ENCODE assay signal across 14 cellular contexts in the genomic region with DNA sequence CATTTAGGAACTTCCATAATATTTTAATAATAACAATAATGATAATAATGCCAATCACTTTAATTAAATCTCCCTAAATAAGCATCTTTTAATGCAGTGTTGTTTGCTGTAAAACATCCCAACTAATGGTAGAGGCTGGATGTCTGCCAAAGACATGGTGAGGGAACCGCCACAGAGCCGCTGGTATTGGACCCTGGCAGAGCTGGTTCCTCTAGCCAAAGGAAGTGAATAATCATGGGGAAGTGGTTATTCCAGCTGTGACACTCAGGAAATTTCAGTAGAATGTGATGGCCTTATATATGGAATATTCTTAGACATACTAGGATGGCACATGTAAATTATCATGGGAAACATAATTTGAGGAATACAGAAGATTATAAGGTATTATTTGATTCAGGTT.
DNase-seq lines count a peak whose midpoint lies in the region; ATAC-seq, FAIRE-seq and TF ChIP-seq lines count a peak whose summit lies in the region.
"Had no signal": no experiment of that assay in that cellular context is flagged by ENCODE, and none has a peak within 500 bp of the region (broad histone marks: within the 10 kb centered on the region; RNA-seq: fewer than 3 reads in every experiment).

No MANE protein-coding gene starts in this region.

- no peak for TF ChIP-seq POLR2A in GM12891 (IDR thresholded peaks at IDR 0.05; ENCODE audit: low read depth, low read length)

- H3K27me3 ChIP-seq in GM23338 (ENCODE audit: insufficient read depth) = no peaks in the 10 kb centered on the region

- no peaks in the 10 kb centered on the region for H3K36me3 Mint-ChIP-seq in activated T-cell treated with anti-CD3 and anti-CD28 coated beads, Interleukin-2, amount 50 U/mL, for 24 hours (ENCODE audit: low read depth)
- H3K36me3 Mint-ChIP-seq in GM23338 (ENCODE audit: low read depth) = no peaks in the 10 kb centered on the region

- no peaks in the 10 kb centered on the region for H3K27me3 Mint-ChIP-seq in activated T-cell treated with anti-CD3 and anti-CD28 coated beads, Interleukin-2, amount 50 U/mL, for 24 hours
- H3K27me3 Mint-ChIP-seq in GM23338 (ENCODE audit: insufficient read depth, low read depth, poor library complexity) = no peaks in the 10 kb centered on the region
- H3K27me3 Mint-ChIP-seq: CD4-positive, CD25-positive, alpha-beta regulatory T cell had no signal

- H3K4me1 Mint-ChIP-seq in activated T-cell treated with anti-CD3 and anti-CD28 coated beads, Interleukin-2, amount 50 U/mL, for 24 hours (ENCODE audit: low read depth) = peaks cover 37% of the 10 kb centered on the region
- peaks cover 28% of the 10 kb centered on the region for H3K4me1 Mint-ChIP-seq in GM23338

- no peaks in the 10 kb centered on the region for H3K36me3 ChIP-seq in GM23338 (ENCODE audit: insufficient read depth)

- no peak overlapping the region for H3K27ac Mint-ChIP-seq in activated T-cell treated with anti-CD3 and anti-CD28 coated beads, Interleukin-2, amount 50 U/mL, for 24 hours
- no peak overlapping the region for H3K27ac Mint-ChIP-seq in GM23338

- no peaks in the 10 kb centered on the region for H3K9me3 Mint-ChIP-seq in activated T-cell treated with anti-CD3 and anti-CD28 coated beads, Interleukin-2, amount 50 U/mL, for 24 hours
- no peaks in the 10 kb centered on the region for H3K9me3 Mint-ChIP-seq in GM23338
- H3K9me3 Mint-ChIP-seq: CD4-positive, CD25-positive, alpha-beta regulatory T cell had no signal

- peaks cover 12% of the 10 kb centered on the region; the same call in 1 of the 2 replicates for H3K4me1 ChIP-seq in GM23338 (ENCODE audit: insufficient read depth)

- H3K4me2 ChIP-seq in GM23338 = no peak overlapping the region

- peaks cover 8% of the 10 kb centered on the region; the same call in 1 of the 2 replicates for H3K9me2 ChIP-seq in GM23338 (ENCODE audit: insufficient read depth)

- peak; percentile 64 for DNase-seq in Ammon's horn (ENCODE audit: low spot score)
- DNase-seq in GM12891 (ENCODE audit: insufficient read length, low spot score) = no peak
- DNase-seq in UCSD-AML1 (lab: John Stamatoyannopoulos, UW; ENCODE audit: unreplicated experiment) = peak; percentile 24
- DNase-seq in mucosa of gallbladder (ENCODE audit: low spot score) = peak; percentile 16
- no peak for DNase-seq in activated T-cell treated with anti-CD3 and anti-CD28 coated beads, Interleukin-2, amount 50 U/mL, for 24 hours
- no peak for DNase-seq in GM23338 (ENCODE audit: low spot score)
- no peak for DNase-seq in hippocampal formation (lab: John Stamatoyannopoulos, UW)
- no peak for DNase-seq in activated T-cell treated with anti-CD3 and anti-CD28 coated beads, Interleukin-2, amount 50 U/mL, for 1 hour
- DNase-seq: activated CD4-positive, CD25-positive, alpha-beta regulatory T cell; CD4-positive, CD25-positive, alpha-beta regulatory T cell; NCI-H510A treated with DMSO at 0.1 percent for 48 hours; SIG-M5 had no signal

- H3K4me3 ChIP-seq in GM23338 = no peak overlapping the region

- no peak overlapping the region for H3K27ac ChIP-seq in GM23338 (ENCODE audit: low read depth)

- H3K4me3 Mint-ChIP-seq in activated T-cell treated with anti-CD3 and anti-CD28 coated beads, Interleukin-2, amount 50 U/mL, for 24 hours = no peak overlapping the region
- no peak overlapping the region for H3K4me3 Mint-ChIP-seq in GM23338
- H3K4me3 Mint-ChIP-seq: CD4-positive, CD25-positive, alpha-beta regulatory T cell had no signal

- no peaks in the 10 kb centered on the region for H3F3A ChIP-seq in GM23338 (replicated peaks; ENCODE audit: low read depth)

- no peak for ATAC-seq in GM23338
- ATAC-seq: left lobe of liver had no signal

- no peaks in the 10 kb centered on the region for H3K79me2 ChIP-seq in GM23338 (replicated peaks; ENCODE audit: insufficient read depth)

- no peak for TF ChIP-seq CTCF in GM23338 (conservative IDR thresholded peaks at IDR 0.05; ENCODE audit: low read depth in 2 of 2)

- H4K20me1 ChIP-seq in GM23338 (replicated peaks; ENCODE audit: insufficient read depth) = no peaks in the 10 kb centered on the region

- no peak for FAIRE-seq in GM12891 (lab: Jason Lieb, UNC)
- FAIRE-seq: frontal cortex had no signal

- H2AFZ ChIP-seq in GM23338 = no peak overlapping the region

TF ChIP-seq in GM12891, 5 proteins besides CTCF, POLR2A, EP300 and RAD21:
- TF ChIP-seq POU2F2 (IDR thresholded peaks at IDR 0.05; ENCODE audit: low read depth, low read length) (no peak), SPI1 (IDR thresholded peaks at IDR 0.05; ENCODE audit: low read depth, low read length) (0 out of 2 replicates have a peak, but pooled peaks have one; percentile 9)
TF ChIP-seq in GM12891: peak in this region for 1.

TF ChIP-seq in GM23338, 12 proteins besides CTCF, POLR2A, EP300 and RAD21 (continues in another document):
- no peak for TF ChIP-seq ZNF114 (CRISPR knock-in tag; IDR thresholded peaks at IDR 0.05)
- TF ChIP-seq JUNB (IDR thresholded peaks at IDR 0.05; ENCODE audit: unreplicated experiment) = no peak
- no peak for TF ChIP-seq ZNF331 (CRISPR knock-in tag; IDR thresholded peaks at IDR 0.05; ENCODE audit: low read depth)
- no peak for TF ChIP-seq NANOG (IDR thresholded peaks at IDR 0.05; ENCODE audit: borderline replicate concordance)
- TF ChIP-seq POLR2AphosphoS5 (IDR thresholded peaks at IDR 0.05; ENCODE audit: low read depth) = no peak
- TF ChIP-seq ETS1 (IDR thresholded peaks at IDR 0.05) = no peak
- TF ChIP-seq, protein P1, sequence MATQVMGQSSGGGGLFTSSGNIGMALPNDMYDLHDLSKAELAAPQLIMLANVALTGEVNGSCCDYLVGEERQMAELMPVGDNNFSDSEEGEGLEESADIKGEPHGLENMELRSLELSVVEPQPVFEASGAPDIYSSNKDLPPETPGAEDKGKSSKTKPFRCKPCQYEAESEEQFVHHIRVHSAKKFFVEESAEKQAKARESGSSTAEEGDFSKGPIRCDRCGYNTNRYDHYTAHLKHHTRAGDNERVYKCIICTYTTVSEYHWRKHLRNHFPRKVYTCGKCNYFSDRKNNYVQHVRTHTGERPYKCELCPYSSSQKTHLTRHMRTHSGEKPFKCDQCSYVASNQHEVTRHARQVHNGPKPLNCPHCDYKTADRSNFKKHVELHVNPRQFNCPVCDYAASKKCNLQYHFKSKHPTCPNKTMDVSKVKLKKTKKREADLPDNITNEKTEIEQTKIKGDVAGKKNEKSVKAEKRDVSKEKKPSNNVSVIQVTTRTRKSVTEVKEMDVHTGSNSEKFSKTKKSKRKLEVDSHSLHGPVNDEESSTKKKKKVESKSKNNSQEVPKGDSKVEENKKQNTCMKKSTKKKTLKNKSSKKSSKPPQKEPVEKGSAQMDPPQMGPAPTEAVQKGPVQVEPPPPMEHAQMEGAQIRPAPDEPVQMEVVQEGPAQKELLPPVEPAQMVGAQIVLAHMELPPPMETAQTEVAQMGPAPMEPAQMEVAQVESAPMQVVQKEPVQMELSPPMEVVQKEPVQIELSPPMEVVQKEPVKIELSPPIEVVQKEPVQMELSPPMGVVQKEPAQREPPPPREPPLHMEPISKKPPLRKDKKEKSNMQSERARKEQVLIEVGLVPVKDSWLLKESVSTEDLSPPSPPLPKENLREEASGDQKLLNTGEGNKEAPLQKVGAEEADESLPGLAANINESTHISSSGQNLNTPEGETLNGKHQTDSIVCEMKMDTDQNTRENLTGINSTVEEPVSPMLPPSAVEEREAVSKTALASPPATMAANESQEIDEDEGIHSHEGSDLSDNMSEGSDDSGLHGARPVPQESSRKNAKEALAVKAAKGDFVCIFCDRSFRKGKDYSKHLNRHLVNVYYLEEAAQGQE (IDR thresholded peaks at IDR 0.05; ENCODE audit: unreplicated experiment) = no peak
- TF ChIP-seq EZH2 (IDR thresholded peaks at IDR 0.05; ENCODE audit: low read depth, unreplicated experiment) = no peak

Comparison
In these comparisons a context has a peak if more than half of its experiments do, and no peak if none do; other contexts are left out.
1. DNase-seq: peak in Ammon's horn (single experiment), UCSD-AML1 (single experiment) and mucosa of gallbladder (single experiment); none in GM12891 (single experiment), activated T-cell treated with anti-CD3 and anti-CD28 coated beads, Interleukin-2, amount 50 U/mL, for 24 hours (single experiment), GM23338 (single experiment), hippocampal formation (0 of 2) and activated T-cell treated with anti-CD3 and anti-CD28 coated beads, Interleukin-2, amount 50 U/mL, for 1 hour (single experiment).